1 cellular context compared by ENCODE assay signal in the genomic region with DNA sequence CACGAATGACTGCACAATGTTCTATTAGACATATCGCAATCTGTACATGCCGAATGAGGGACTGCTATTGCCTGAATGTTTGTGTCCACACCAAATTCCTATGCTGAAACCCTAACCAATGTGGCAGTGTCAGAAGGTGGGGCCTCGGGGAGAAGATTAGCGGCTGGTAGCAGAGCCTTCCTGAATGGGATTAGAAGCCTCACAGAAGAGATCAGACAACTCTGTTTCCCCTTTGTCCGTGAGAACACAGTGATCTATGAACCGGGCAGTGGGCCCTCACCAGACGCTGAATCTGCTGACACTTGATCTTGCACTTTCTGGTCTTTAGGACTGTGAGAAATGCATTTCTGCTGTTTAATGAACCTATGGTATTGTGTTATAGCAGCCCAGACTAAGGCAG.
TF ChIP-seq lines count a peak whose summit lies in the region.

No MANE protein-coding gene starts in this region.

TF ChIP-seq in IMR-90, 13 proteins besides CTCF, POLR2A, EP300 and RAD21:
- TF ChIP-seq MAFK (IDR thresholded peaks at IDR 0.05; ENCODE audit: low read depth, low read length), result no peak
